9 cellular contexts compared by ENCODE assay signal in genomic region chr15:90002428-90002844, GRCh38. TPM values are rescaled to one million over a fixed set of nuclear protein-coding genes. Genes with fewer than 3 reads are reported as not detected.
DNase-seq lines count a peak whose midpoint lies in the region; ATAC-seq, FAIRE-seq and TF ChIP-seq lines count a peak whose summit lies in the region.
"Had no signal": no experiment of that assay in that cellular context is flagged by ENCODE, and none has a peak within 500 bp of the region (broad histone marks: within the 10 kb centered on the region; RNA-seq: fewer than 3 reads in every experiment).

No MANE protein-coding gene starts in this region.

- H3K79me1 ChIP-seq in H1 (ENCODE audit: low read depth, low read length), result peaks cover 8% of the 10 kb centered on the region

- peak overlapping the region; percentile 90 for H3K27ac Mint-ChIP-seq in mesothelial cell of epicardium

- H4K8ac ChIP-seq in H1 (ENCODE audit: extremely low read depth, insufficient read depth, low read length), result no peak overlapping the region

- no peak overlapping the region for H3K14ac ChIP-seq in H1 (ENCODE audit: insufficient read length)

- H3K4me1 ChIP-seq in HUES48 (ENCODE audit: control insufficient read depth, insufficient read depth, low read length), result peaks cover 39% of the 10 kb centered on the region
- H3K4me1 ChIP-seq in H1 (replicated peaks in 1 of 4; ENCODE audit: control insufficient read depth in 3 of 4, insufficient read depth in 4 of 4, low read length in 3 of 4), result peaks cover 18 to 34% (median 21%) of the 10 kb centered on the region in 4 experiments
- H3K4me1 ChIP-seq in thyroid gland, result peaks cover 22 to 51% of the 10 kb centered on the region in 2 donors

- H3K27me3 Mint-ChIP-seq in mesothelial cell of epicardium (ENCODE audit: low read depth), result no peaks in the 10 kb centered on the region

- 5% methylated on average over 17 of the region's 27 CpGs; no CpG with 5 or more reads in 1 of the 2 experiments for WGBS in H1 (ENCODE audit: extremely low coverage in 1 of 2, insufficient coverage in 1 of 2, insufficient read length in 1 of 2, insufficient replicate concordance in 2 of 2, low coverage in 1 of 2, low lambda C conversion rate in 2 of 2, missing lambda C conversion rate in 1 of 2), 2 experiments
- WGBS in thyroid gland, 2 donors, result 3% methylated on average over 9 to 18 of the region's 27 CpGs

- H3K23me2 ChIP-seq in H1 (ENCODE audit: low read depth, low read length), result peaks cover 6% of the 10 kb centered on the region; the same call in 1 of the 2 replicates

- DNase-seq in activated effector memory CD4-positive, alpha-beta T cell treated with anti-CD3 and anti-CD28 coated beads, Interleukin-2, amount 50 U/mL, for 16 hours, result peak; percentile 75
- DNase-seq in activated effector memory CD4-positive, alpha-beta T cell treated with Interleukin-2 at 50 U/mL for 16 hours, result no peak
- DNase-seq in H1 (ENCODE audit: low read depth in 1 of 2, low spot score in 2 of 2) (peak in 1 of 2 experiments; percentile 65), mesothelial cell of epicardium (ENCODE audit: low spot score in 2 of 2, unreplicated experiment in 2 of 2) (peak; percentile 36 to 60), thyroid gland (peak; percentile 54 to 58)

- no peak overlapping the region for H2BK120ac ChIP-seq in H1 (replicated peaks; ENCODE audit: low read depth, low read length)

- no peak overlapping the region for H2BK12ac ChIP-seq in H1 (ENCODE audit: low read depth, low read length)

- peak overlapping the region; percentile 60 for H3K18ac ChIP-seq in H1 (ENCODE audit: extremely low read depth, low read length)

- no peak overlapping the region for H2BK5ac ChIP-seq in H1 (ENCODE audit: low read depth, low read length)

- POLR2A ChIA-PET in H1 (lab: Charles Lee; ENCODE audit: partially characterized antibody), result interaction anchor here (0.8 to 2.8 kb wide), 12 partner anchors 11 to 147 kb away, joined by 3 to 17 read pairs (median 4); partner anchors contain the start of gene AP3S2

- H3K4ac ChIP-seq in H1 (replicated peaks; ENCODE audit: insufficient read length, low read depth, low read length), result no peak overlapping the region

- no peak overlapping the region for H3K27ac ChIP-seq in HUES48 (ENCODE audit: low read depth, low read length)
- H3K27ac ChIP-seq in VCaP, result peak overlapping the region; percentile 97
- no peak overlapping the region for H3K27ac ChIP-seq in H1 (ENCODE audit: low read depth, low read length)
- peak overlapping the region; percentile 71 to 89 (median 83) for H3K27ac ChIP-seq in thyroid gland

- FAIRE-seq in H1 (lab: Jason Lieb, UNC), result no peak
- FAIRE-seq: islet of Langerhans had no signal

- H2AFZ ChIP-seq in H1 (ENCODE audit: low read length), result no peak overlapping the region

- peak overlapping the region; percentile 84 to 86 for H3K4me2 ChIP-seq in H1 (ENCODE audit: insufficient read depth in 1 of 2, low read depth in 2 of 2, low read length in 2 of 2)

- peaks cover 33% of the 10 kb centered on the region for H3K4me1 Mint-ChIP-seq in mesothelial cell of epicardium

- no peak overlapping the region for H3K56ac ChIP-seq in H1 (replicated peaks; ENCODE audit: insufficient read length, low read depth, low read length)

- H3K4me3 ChIP-seq in HUES48 (ENCODE audit: low read depth, low read length) (peak overlapping the region; percentile 59), H1 (ENCODE audit: extremely low read depth in 1 of 4, insufficient read depth in 2 of 4, low read depth in 3 of 4, low read length in 4 of 4) (peak overlapping the region; percentile 56 to 88 (median 71)), thyroid gland (replicated peaks in 1 of 3) (peak overlapping the region in 2 of 3 donors; percentile 78 to 79)

- TF ChIP-seq EP300 in H1 (IDR thresholded peaks at IDR 0.05; ENCODE audit: borderline replicate concordance in 1 of 2, low read depth in 2 of 2, low read length in 2 of 2), result no peak

- H3K9ac ChIP-seq in HUES48 (ENCODE audit: low read depth, low read length), result peak overlapping the region; percentile 35; the same call in 1 of the 2 replicates
- H3K9ac ChIP-seq in H1 (replicated peaks in 1 of 4; ENCODE audit: extremely low read depth in 1 of 4, low read depth in 3 of 4, low read length in 3 of 4), result peak overlapping the region; percentile 54 to 71 (median 64); a peak in 6 of 7 replicates

- peak overlapping the region; percentile 83 for H3K4me3 Mint-ChIP-seq in mesothelial cell of epicardium

- TF ChIP-seq RAD21 in H1 (IDR thresholded peaks at IDR 0.05 in 1 of 2, conservative IDR thresholded peaks at IDR 0.05 in 1 of 2; ENCODE audit: low read depth in 2 of 2, low read length in 2 of 2), result no peak

- 0 out of 2 replicates have a peak overlapping the region, but pooled peaks have one; percentile 46 for H2BK15ac ChIP-seq in H1 (ENCODE audit: low read length)

- TF ChIP-seq CTCF in VCaP (conservative IDR thresholded peaks at IDR 0.05) (no peak), H1 (IDR thresholded peaks at IDR 0.05; ENCODE audit: control extremely low read depth in 1 of 3, insufficient read depth in 1 of 3, low read depth in 1 of 3, low read length in 3 of 3) (no peak), mesothelial cell of epicardium (IDR thresholded peaks at IDR 0.05; ENCODE audit: unreplicated experiment) (no peak), thyroid gland (IDR thresholded peaks at IDR 0.05) (no peak)

- 0 out of 3 replicates have a peak, but pooled peaks of 1 of the 2 experiments have one; percentile 24 for TF ChIP-seq POLR2A in H1 (IDR thresholded peaks at IDR 0.05; ENCODE audit: control extremely low read depth in 1 of 2, low read depth in 2 of 2, low read length in 2 of 2)
- TF ChIP-seq POLR2A in thyroid gland (IDR thresholded peaks at IDR 0.05), result no peak

- H3K9me3 ChIP-seq in HUES48 (ENCODE audit: control insufficient read depth, insufficient read depth, low read length) (no peaks in the 10 kb centered on the region), H1 (ENCODE audit: insufficient read depth in 2 of 2, low read depth in 1 of 2, low read length in 1 of 2) (no peaks in the 10 kb centered on the region), thyroid gland (no peaks in the 10 kb centered on the region)

- no peaks in the 10 kb centered on the region for H3K36me3 Mint-ChIP-seq in mesothelial cell of epicardium

- H3K36me3 ChIP-seq in HUES48 (ENCODE audit: control insufficient read depth, insufficient read depth, low read length) (no peaks in the 10 kb centered on the region), H1 (ENCODE audit: control insufficient read depth in 2 of 4, insufficient read depth in 4 of 4, low read length in 3 of 4) (no peaks in the 10 kb centered on the region; a peak in 1 of 8 replicates), thyroid gland (no peaks in the 10 kb centered on the region)

- no peak overlapping the region for H4K5ac ChIP-seq in H1 (ENCODE audit: insufficient read length, low read depth, low read length)

- CTCF ChIA-PET in H1 (lab: Charles Lee; ENCODE audit: partially characterized antibody), result interaction anchor here (0.6 to 2.2 kb wide), 6 partner anchors 31 to 72 kb away, joined by 3 to 6 read pairs (median 3); no protein-coding TSS in a partner anchor

- H4K20me1 ChIP-seq in H1 (replicated peaks in 1 of 2; ENCODE audit: control insufficient read depth in 1 of 2, insufficient read depth in 2 of 2, low read length in 2 of 2), result peaks cover 11 to 27% of the 10 kb centered on the region in 2 experiments

- no peak overlapping the region for H4K91ac ChIP-seq in H1 (replicated peaks; ENCODE audit: insufficient read length, low read length)

- H2AK5ac ChIP-seq in H1 (ENCODE audit: low read depth, low read length), result no peak overlapping the region

- peaks cover 11% of the 10 kb centered on the region for H3K27me3 ChIP-seq in HUES48 (ENCODE audit: control insufficient read depth, insufficient read depth, low read length)
- peaks cover 0 to 7% (median 2%) of the 10 kb centered on the region in 4 experiments; a peak in 2 of 7 replicates for H3K27me3 ChIP-seq in H1 (replicated peaks in 1 of 4; ENCODE audit: control insufficient read depth in 3 of 4, extremely low read depth in 1 of 4, insufficient read depth in 3 of 4, low read length in 3 of 4)
- H3K27me3 ChIP-seq in thyroid gland, result no peaks in the 10 kb centered on the region

- no peaks in the 10 kb centered on the region for H3K9me3 Mint-ChIP-seq in mesothelial cell of epicardium

- no peak overlapping the region for H2BK20ac ChIP-seq in H1 (ENCODE audit: low read length)

- H3K23ac ChIP-seq in H1 (ENCODE audit: insufficient read length), result no peak overlapping the region

- peaks cover 17 to 44% of the 10 kb centered on the region in 2 experiments for H3K79me2 ChIP-seq in H1 (ENCODE audit: control insufficient read depth in 1 of 2, insufficient read depth in 2 of 2, low read length in 2 of 2)

- no peak for ATAC-seq in GM18520 (IDR thresholded peaks at IDR 0.05; ENCODE audit: unreplicated experiment)

- intact Hi-C loops in thyroid gland (cut with DNase I), result loop anchor here (10.0 kb wide), 1 partner anchor 62 kb away; no protein-coding TSS in a partner anchor

TF ChIP-seq in H1, 55 proteins besides CTCF, POLR2A, EP300 and RAD21:
- TF ChIP-seq KDM4A (IDR thresholded peaks at IDR 0.05; ENCODE audit: low read depth, low read length, severe bottlenecking) (peak; percentile 63), CBX8 (IDR thresholded peaks at IDR 0.05; ENCODE audit: borderline replicate concordance, low read depth, low read length) (no peak), PHF8 (conservative IDR thresholded peaks at IDR 0.05; ENCODE audit: low read depth, low read length) (0 out of 2 replicates have a peak, but pooled peaks have one; percentile 18)

RNA-seq across cellular contexts. Expression of gene ZNF710, which starts 1.3 kb away (rescaled TPM):
- 24.0 and 26.2 TPM in 2 replicates for total RNA-seq in H1 (2021; fragmentation: NEBNext Ultra II Directional; extraction: Animal tissue kit (Norgen Biotek cat#: 25700))
- polyA plus RNA-seq in H1 (2011; rRNA removed), result 10.5 and 14.4 TPM in 2 replicates
- 6.5 TPM for polyA plus RNA-seq in H1 (2011; cell fraction: cytosol; rRNA removed)
- 10.5 TPM for polyA plus RNA-seq in H1 (2011; cell fraction: nucleus; rRNA removed)
- polyA plus RNA-seq in H1 (2012, experiment 1 of 2), result 11.0 to 19.6 TPM (median 12.4 TPM) in 4 replicates
- polyA plus RNA-seq in H1 (2012, experiment 2 of 2), result 9.9 TPM
- polyA plus RNA-seq in H1 (2013, experiment 1 of 2), result 23.2 TPM
- polyA plus RNA-seq in H1 (2013, experiment 2 of 2), result 23.2 TPM
- polyA minus RNA-seq in H1 (2011; rRNA and poly(A)+ RNA removed), result 6.9 and 11.7 TPM in 2 replicates
- polyA minus RNA-seq in H1 (2011; cell fraction: cytosol; rRNA and poly(A)+ RNA removed), result 15.3 TPM
- polyA minus RNA-seq in H1 (2011; cell fraction: nucleus; rRNA and poly(A)+ RNA removed), result 7.6 TPM
- total RNA-seq in mesothelial cell of epicardium (30.3 to 31.7 TPM (median 30.4 TPM) in 3 replicates), thyroid gland (10 to 100 TPM in 3 of 4 donors, 1 to 10 TPM in 1; 8.9 to 17.2 (median 11.5) TPM)

Comparison
In these comparisons a context has a peak if more than half of its experiments do, and no peak if none do; other contexts are left out.
1. H3K27ac ChIP-seq: peak in VCaP (single experiment) and thyroid gland (3 of 3); none in HUES48 (single experiment) and H1 (single experiment).
2. Peak in every context shown above with its lines, with median percentiles within 50 percentile points of each other: H3K4me3 ChIP-seq.